In genomic region chr17:45101883-45102811, GRCh38 we compare ENCODE assay signal across 1 cellular context.
A peak's percentile ranks its signal among the peaks of the same experiment; 100 is the strongest.
TF ChIP-seq lines count a peak whose summit lies in the region.

No MANE protein-coding gene starts in this region.

TF ChIP-seq in HepG2, 621 proteins besides CTCF, POLR2A, EP300 and RAD21 (continued from another document and continues in another):
- TF ChIP-seq ZNF788 (CRISPR knock-in tag; IDR thresholded peaks at IDR 0.05; ENCODE audit: borderline replicate concordance): 0 out of 2 replicates have a peak, but pooled peaks have one; percentile 20
- peak; percentile 42; the same call in 1 of the 2 replicates for TF ChIP-seq ZNF563 (CRISPR knock-in tag; IDR thresholded peaks at IDR 0.05)
- TF ChIP-seq PRDM10 (CRISPR knock-in tag; IDR thresholded peaks at IDR 0.05; ENCODE audit: low read depth): peak; percentile 19; the same call in 1 of the 2 replicates
- no peak for TF ChIP-seq RNF219 (CRISPR knock-in tag; IDR thresholded peaks at IDR 0.05)
- TF ChIP-seq NR0B2 (CRISPR knock-in tag; IDR thresholded peaks at IDR 0.05): no peak
- 0 out of 2 replicates have a peak, but pooled peaks have one; percentile 32 for TF ChIP-seq THAP8 (CRISPR knock-in tag; IDR thresholded peaks at IDR 0.05; ENCODE audit: borderline replicate concordance)
- peak; percentile 37; the same call in 1 of the 2 replicates for TF ChIP-seq ZNF44 (CRISPR knock-in tag; IDR thresholded peaks at IDR 0.05)
- peak; percentile 59; the same call in 1 of the 2 replicates for TF ChIP-seq MAFF (IDR thresholded peaks at IDR 0.05; ENCODE audit: low read depth, low read length)
- TF ChIP-seq SMC3 (IDR thresholded peaks at IDR 0.05; ENCODE audit: low read length): peak; percentile 1; the same call in 1 of the 2 replicates
- TF ChIP-seq FOXK1 (CRISPR knock-in tag; IDR thresholded peaks at IDR 0.05; ENCODE audit: borderline replicate concordance, low read depth): peak; percentile 36; the same call in 1 of the 2 replicates
- TF ChIP-seq ZBTB40 (IDR thresholded peaks at IDR 0.05): no peak
- TF ChIP-seq ZBTB40 (CRISPR knock-in tag; IDR thresholded peaks at IDR 0.05): peak; percentile 17; the same call in 1 of the 2 replicates
- 0 out of 2 replicates have a peak, but pooled peaks have one; percentile 6 for TF ChIP-seq PBX2 (CRISPR knock-in tag; IDR thresholded peaks at IDR 0.05)
- TF ChIP-seq IRF9 (CRISPR knock-in tag; IDR thresholded peaks at IDR 0.05; ENCODE audit: borderline replicate concordance): 0 out of 2 replicates have a peak, but pooled peaks have one; percentile 34
- peak; percentile 28; the same call in 1 of the 2 replicates for TF ChIP-seq FOSL1 (CRISPR knock-in tag; IDR thresholded peaks at IDR 0.05; ENCODE audit: borderline replicate concordance)
- TF ChIP-seq HOXA7 (CRISPR knock-in tag; IDR thresholded peaks at IDR 0.05): no peak
- TF ChIP-seq NFIB (CRISPR knock-in tag; IDR thresholded peaks at IDR 0.05; ENCODE audit: borderline replicate concordance): no peak
- no peak for TF ChIP-seq FLYWCH1 (CRISPR knock-in tag; IDR thresholded peaks at IDR 0.05)
- TF ChIP-seq NFRKB (IDR thresholded peaks at IDR 0.05): no peak
- peak; percentile 60; the same call in 1 of the 3 replicates for TF ChIP-seq MXI1 (IDR thresholded peaks at IDR 0.05; ENCODE audit: borderline replicate concordance, low read depth, low read length)
- no peak for TF ChIP-seq ZFP1 (CRISPR knock-in tag; IDR thresholded peaks at IDR 0.05)
- TF ChIP-seq ZNF275 (CRISPR knock-in tag; IDR thresholded peaks at IDR 0.05; ENCODE audit: borderline replicate concordance): 0 out of 2 replicates have a peak, but pooled peaks have one; percentile 27
- peak; percentile 68 for TF ChIP-seq BCL6 (CRISPR knock-in tag; IDR thresholded peaks at IDR 0.05)
- 0 out of 2 replicates have a peak, but pooled peaks have one; percentile 20 for TF ChIP-seq ZNF225 (CRISPR knock-in tag; IDR thresholded peaks at IDR 0.05)
- 0 out of 2 replicates have a peak, but pooled peaks have one; percentile 66 for TF ChIP-seq FOXO4 (CRISPR knock-in tag; conservative IDR thresholded peaks at IDR 0.05)
- 0 out of 2 replicates have a peak, but pooled peaks have one; percentile 54 for TF ChIP-seq STAT6 (CRISPR knock-in tag; IDR thresholded peaks at IDR 0.05; ENCODE audit: borderline replicate concordance)
- TF ChIP-seq CBFB (CRISPR knock-in tag; IDR thresholded peaks at IDR 0.05): 0 out of 2 replicates have a peak, but pooled peaks have one; percentile 39
